21 cellular contexts compared by ENCODE assay signal in genomic region chr22:43148581-43148980, GRCh38. TPM values are rescaled to one million over a fixed set of nuclear protein-coding genes. Genes with fewer than 3 reads are reported as not detected.
DNase-seq lines count a peak whose midpoint lies in the region; ATAC-seq, FAIRE-seq and TF ChIP-seq lines count a peak whose summit lies in the region.
"Had no signal": no experiment of that assay in that cellular context is flagged by ENCODE, and none has a peak within 500 bp of the region (broad histone marks: within the 10 kb centered on the region; RNA-seq: fewer than 3 reads in every experiment).

No MANE protein-coding gene starts in this region.

- no peaks in the 10 kb centered on the region for H3K27me3 ChIP-seq in mammary epithelial cell (ENCODE audit: insufficient read depth, low read length)
- no peaks in the 10 kb centered on the region for H3K27me3 ChIP-seq in keratinocyte (ENCODE audit: control insufficient read depth, extremely low read depth, insufficient read depth, low read length)
- H3K27me3 ChIP-seq in upper lobe of left lung, result no peaks in the 10 kb centered on the region
- H3K27me3 ChIP-seq: stomach had no signal

- TF ChIP-seq CTCF in mammary epithelial cell (conservative IDR thresholded peaks at IDR 0.05 in 1 of 2, IDR thresholded peaks at IDR 0.05 in 1 of 2; ENCODE audit: extremely low read depth in 1 of 2, insufficient read depth in 1 of 2, low read depth in 1 of 2, low read length in 2 of 2), result no peak
- no peak for TF ChIP-seq CTCF in MCF 10A (IDR thresholded peaks at IDR 0.05; ENCODE audit: unreplicated experiment)
- TF ChIP-seq CTCF in RWPE1 (conservative IDR thresholded peaks at IDR 0.05; ENCODE audit: low read depth), result no peak
- no peak for TF ChIP-seq CTCF in keratinocyte (optimal IDR thresholded peaks at IDR 0.05 in 1 of 3, IDR thresholded peaks at IDR 0.05 in 1 of 3, conservative IDR thresholded peaks at IDR 0.05 in 1 of 3; ENCODE audit: extremely low read depth in 1 of 3, insufficient read depth in 2 of 3, low read length in 3 of 3)
- no peak for TF ChIP-seq CTCF in upper lobe of left lung (IDR thresholded peaks at IDR 0.05)
- TF ChIP-seq CTCF in mesothelial cell of epicardium (IDR thresholded peaks at IDR 0.05; ENCODE audit: unreplicated experiment), result no peak

- DNase-seq in mammary epithelial cell (peak; percentile 35), MCF 10A (ENCODE audit: unreplicated experiment) (no peak), RWPE1 (ENCODE audit: low spot score) (no peak), keratinocyte (ENCODE audit: low read depth, low spot score) (no peak), upper lobe of left lung (peak in 1 of 2 donors; percentile 44), mesothelial cell of epicardium (ENCODE audit: low spot score in 2 of 2, unreplicated experiment in 2 of 2) (no peak)
- no peak for DNase-seq in stimulated activated CD4-positive, alpha-beta T cell treated with anti-CD3 and anti-CD28 coated beads, Interleukin-12 subunit alpha, Interleukin-12 subunit beta, amount 100 ng/mL, for 4 hours
- DNase-seq: ACHN; activated naive CD4-positive, alpha-beta T cell; Calu3; effector CD8-positive, alpha-beta T cell; foreskin melanocyte; GOT3; NCI-H2029 treated with DMSO at 0.1 percent for 48 hours; NCI-H82; SHP77; stomach had no signal

- no peak for TF ChIP-seq POLR2A in upper lobe of left lung (IDR thresholded peaks at IDR 0.05)

- H3K79me2 ChIP-seq in mammary epithelial cell (ENCODE audit: insufficient read depth, low read length) (peaks cover 21% of the 10 kb centered on the region), keratinocyte (ENCODE audit: control insufficient read depth, insufficient read depth, low read length) (peaks cover 19% of the 10 kb centered on the region)

- WGBS in mammary epithelial cell (ENCODE audit: low coverage, missing lambda C conversion rate), result 58% methylated on average over 6 of the region's 6 CpGs
- 47 to 60% methylated on average over 4 to 6 of the region's 6 CpGs for WGBS in upper lobe of left lung, 2 donors

- peaks cover 14% of the 10 kb centered on the region for H3K36me3 Mint-ChIP-seq in MCF 10A (ENCODE audit: insufficient read depth, unreplicated experiment)
- no peaks in the 10 kb centered on the region for H3K36me3 Mint-ChIP-seq in mesothelial cell of epicardium
- H3K36me3 Mint-ChIP-seq: brain had no signal

- no peak overlapping the region for H3K4me2 ChIP-seq in mammary epithelial cell (ENCODE audit: insufficient read depth, low read depth, low read length)
- no peak overlapping the region for H3K4me2 ChIP-seq in keratinocyte (ENCODE audit: control insufficient read depth, extremely low read depth, insufficient read depth, low read depth, low read length)
- H3K4me2 ChIP-seq: smooth muscle cell had no signal

- H3K9ac ChIP-seq in mammary epithelial cell (ENCODE audit: insufficient read depth, low read length) (no peak overlapping the region), keratinocyte (ENCODE audit: control insufficient read depth, extremely low read depth, insufficient read depth, low read length) (no peak overlapping the region)

- BruUV-seq in mammary epithelial cell (replicated peaks; lab: Mats Ljungman, UMichigan), result no TSS peak
- no TSS peak for BruUV-seq in MCF 10A (replicated peaks; lab: Mats Ljungman, UMichigan)

- TF ChIP-seq EP300 in upper lobe of left lung (IDR thresholded peaks at IDR 0.05), result no peak

- no peak for FAIRE-seq in keratinocyte (lab: Jason Lieb, UNC)

- H3K9me1 ChIP-seq in keratinocyte (ENCODE audit: control insufficient read depth, extremely low read depth, insufficient read depth, low read length), result no peaks in the 10 kb centered on the region

- intact Hi-C loops in mammary epithelial cell (cut with micrococcal nuclease), result no loop called here
- intact Hi-C loops in MCF 10A (cut with micrococcal nuclease), result no loop called here

- POLR2A ChIA-PET in MCF 10A (lab: Yijun Ruan, JAX) (no interaction called here), RWPE1 (lab: Yijun Ruan, JAX; ENCODE audit: low non-redundant PET) (no interaction called here)

- H3K27ac Mint-ChIP-seq in MCF 10A (ENCODE audit: low read depth, unreplicated experiment), result no peak overlapping the region
- H3K27ac Mint-ChIP-seq in mesothelial cell of epicardium, result no peak overlapping the region
- H3K27ac Mint-ChIP-seq: brain had no signal

- H3K9me3 Mint-ChIP-seq in MCF 10A (ENCODE audit: unreplicated experiment), result no peaks in the 10 kb centered on the region
- no peaks in the 10 kb centered on the region for H3K9me3 Mint-ChIP-seq in mesothelial cell of epicardium
- H3K9me3 Mint-ChIP-seq: brain had no signal

- dilution Hi-C loops in mammary epithelial cell (cut with HindIII; ENCODE audit: low sequenced_read_pairs) (no loop called here), keratinocyte (cut with MboI; ENCODE audit: extremely low pct_ligation_motif_present, low sequenced_read_pairs) (no loop called here)

- H3K9me3 ChIP-seq in mammary epithelial cell (replicated peaks; ENCODE audit: insufficient read depth, low read length) (no peaks in the 10 kb centered on the region), keratinocyte (ENCODE audit: control insufficient read depth, low read depth, low read length) (no peaks in the 10 kb centered on the region), upper lobe of left lung (no peaks in the 10 kb centered on the region)
- H3K9me3 ChIP-seq: stomach had no signal

- H3K36me3 ChIP-seq in mammary epithelial cell (ENCODE audit: insufficient read depth, low read length), result no peaks in the 10 kb centered on the region
- H3K36me3 ChIP-seq in keratinocyte (ENCODE audit: control insufficient read depth in 2 of 2, extremely low read depth in 1 of 2, insufficient read depth in 2 of 2, low read length in 2 of 2), result no peaks in the 10 kb centered on the region
- no peaks in the 10 kb centered on the region for H3K36me3 ChIP-seq in upper lobe of left lung
- H3K36me3 ChIP-seq: stomach had no signal

- H3K4me3 Mint-ChIP-seq in MCF 10A (ENCODE audit: unreplicated experiment), result no peak overlapping the region
- no peak overlapping the region for H3K4me3 Mint-ChIP-seq in mesothelial cell of epicardium

- H3K27ac ChIP-seq in mammary epithelial cell (ENCODE audit: insufficient read depth, low read depth, low read length), result no peak overlapping the region
- peak overlapping the region; percentile 36 for H3K27ac ChIP-seq in RWPE1
- no peak overlapping the region for H3K27ac ChIP-seq in keratinocyte (ENCODE audit: control insufficient read depth, insufficient read depth, low read length)
- H3K27ac ChIP-seq in upper lobe of left lung, result peak overlapping the region; percentile 39 to 82 (median 49)

- no peak overlapping the region for H3K4me3 ChIP-seq in mammary epithelial cell (replicated peaks in 1 of 3; ENCODE audit: insufficient read depth in 1 of 3, low read depth in 2 of 3, low read length in 3 of 3)
- no peak overlapping the region for H3K4me3 ChIP-seq in keratinocyte (ENCODE audit: control insufficient read depth in 2 of 3, extremely low read depth in 1 of 3, insufficient read depth in 2 of 3, low read depth in 1 of 3, low read length in 3 of 3)
- H3K4me3 ChIP-seq in upper lobe of left lung, result no peak overlapping the region
- H3K4me3 ChIP-seq: smooth muscle cell, stomach had no signal

- peaks cover 10% of the 10 kb centered on the region for H3K4me1 Mint-ChIP-seq in MCF 10A (ENCODE audit: insufficient read depth, unreplicated experiment)
- H3K4me1 Mint-ChIP-seq in mesothelial cell of epicardium, result peaks cover 19% of the 10 kb centered on the region

- H4K20me1 ChIP-seq in mammary epithelial cell (ENCODE audit: insufficient read depth, low read length), result no peaks in the 10 kb centered on the region
- H4K20me1 ChIP-seq in keratinocyte (ENCODE audit: control insufficient read depth, extremely low read depth, insufficient read depth, low read length), result no peaks in the 10 kb centered on the region

- CTCF ChIA-PET in mammary epithelial cell (lab: Charles Lee; ENCODE audit: low non-redundant PET) (no interaction called here), MCF 10A (lab: Yijun Ruan, JAX) (interaction anchor here (0.5 to 0.6 kb wide), 2 partner anchors 194 to 392 kb away, joined by 3 to 4 read pairs; no protein-coding TSS in a partner anchor), RWPE1 (lab: Yijun Ruan, JAX) (no interaction called here)

- in situ Hi-C loops in mammary epithelial cell (cut with MboI; ENCODE audit: low sequenced_read_pairs in 2 of 2), result no loop called here

- peaks cover 17% of the 10 kb centered on the region for H3K4me1 ChIP-seq in mammary epithelial cell (ENCODE audit: insufficient read depth, low read length)
- peaks cover 5% of the 10 kb centered on the region for H3K4me1 ChIP-seq in keratinocyte (ENCODE audit: control insufficient read depth, extremely low read depth, insufficient read depth, low read length)
- peaks cover 7 to 29% (median 25%) of the 10 kb centered on the region in 4 donors for H3K4me1 ChIP-seq in upper lobe of left lung

- H3K27me3 Mint-ChIP-seq in MCF 10A (ENCODE audit: insufficient read depth, unreplicated experiment), result no peaks in the 10 kb centered on the region
- H3K27me3 Mint-ChIP-seq in mesothelial cell of epicardium (ENCODE audit: low read depth), result no peaks in the 10 kb centered on the region

- ATAC-seq in upper lobe of left lung (ENCODE audit: low FRiP score in 2 of 2) (no peak), HG02610 (IDR thresholded peaks at IDR 0.05; ENCODE audit: unreplicated experiment) (no peak)

- peak overlapping the region; percentile 78 for H2AFZ ChIP-seq in mammary epithelial cell (ENCODE audit: low read depth, low read length)
- peak overlapping the region; percentile 51 for H2AFZ ChIP-seq in keratinocyte (ENCODE audit: control insufficient read depth, low read length)

RNA-seq across cellular contexts. Expression of gene TSPO, which starts 2.8 kb away (rescaled TPM):
- total RNA-seq in mammary epithelial cell, result 100 to 1,000 TPM; 267 to 360 TPM
- 270 TPM for polyA plus RNA-seq in mammary epithelial cell
- 50.0 TPM for polyA minus RNA-seq in mammary epithelial cell
- 294 and 308 TPM in 2 replicates for total RNA-seq in MCF 10A (2022)
- 139 to 405 TPM (median 155 TPM) in 3 replicates for polyA plus RNA-seq in keratinocyte
- 30.9 TPM for polyA plus RNA-seq in keratinocyte (2011; ENCODE audit: low read depth)
- polyA plus RNA-seq in keratinocyte (2011; cell fraction: cytosol; rRNA removed), result 137 and 469 TPM in 2 replicates
- polyA plus RNA-seq in keratinocyte (2011; cell fraction: nucleus; rRNA removed), result 106 and 193 TPM in 2 replicates
- 172 and 342 TPM in 2 replicates for polyA plus RNA-seq in keratinocyte (2012; ENCODE audit: low replicate concordance)
- polyA minus RNA-seq in keratinocyte, result 38.9 to 73.0 TPM (median 41.2 TPM) in 3 replicates
- 432 TPM for polyA minus RNA-seq in keratinocyte (2011; cell fraction: cytosol; rRNA and poly(A)+ RNA removed)
- polyA minus RNA-seq in keratinocyte (2011; cell fraction: nucleus; rRNA and poly(A)+ RNA removed), result 74.4 and 89.7 TPM in 2 replicates
- 100 to 1,000 TPM; 127 to 426 (median 315) TPM for total RNA-seq in upper lobe of left lung
- total RNA-seq in mesothelial cell of epicardium, result 43.2 to 44.9 TPM (median 44.5 TPM) in 3 replicates

RNA-seq across cellular contexts. Expression of gene MCAT, which starts 5.4 kb away (rescaled TPM):
- total RNA-seq in mammary epithelial cell (10 to 100 TPM; 17.5 to 18.7 TPM), MCF 10A (2022) (17.6 and 18.8 TPM in 2 replicates), upper lobe of left lung (10 to 100 TPM; 15.6 to 34.4 (median 18.5) TPM), mesothelial cell of epicardium (17.4 to 18.1 TPM (median 17.6 TPM) in 3 replicates)
- polyA plus RNA-seq in mammary epithelial cell (19.9 TPM), keratinocyte (13.9 to 17.1 TPM (median 15.6 TPM) in 3 replicates)
- polyA minus RNA-seq in mammary epithelial cell (11.4 TPM), keratinocyte (7.4 to 8.9 TPM (median 8.4 TPM) in 3 replicates)
- 4.3 TPM for polyA plus RNA-seq in keratinocyte (2011; ENCODE audit: low read depth)
- polyA plus RNA-seq in keratinocyte (2011; cell fraction: cytosol; rRNA removed), result 11.1 and 18.2 TPM in 2 replicates
- polyA plus RNA-seq in keratinocyte (2011; cell fraction: nucleus; rRNA removed), result 10.0 and 12.8 TPM in 2 replicates
- polyA plus RNA-seq in keratinocyte (2012; ENCODE audit: low replicate concordance), result 12.3 and 16.4 TPM in 2 replicates
- 8.8 TPM for polyA minus RNA-seq in keratinocyte (2011; cell fraction: cytosol; rRNA and poly(A)+ RNA removed)
- 5.2 and 7.3 TPM in 2 replicates for polyA minus RNA-seq in keratinocyte (2011; cell fraction: nucleus; rRNA and poly(A)+ RNA removed)

RNA-seq across cellular contexts. Expression of gene BIK, which starts 38.0 kb away (rescaled TPM):
- total RNA-seq in mammary epithelial cell (1 to 10 TPM; 2.0 to 3.7 TPM), MCF 10A (2022) (7.3 and 10.0 TPM in 2 replicates), upper lobe of left lung (1 to 10 TPM in 4 of 6 donors, not detected in 2; 2.3 to 6.2 (median 2.7) TPM), mesothelial cell of epicardium (8.0 to 9.9 TPM (median 9.3 TPM) in 3 replicates)
- polyA plus RNA-seq in mammary epithelial cell (2.6 TPM), keratinocyte (2.9 to 4.6 TPM (median 4.4 TPM) in 3 replicates)
- polyA minus RNA-seq in mammary epithelial cell (4.9 TPM), keratinocyte (1.5 to 2.6 TPM (median 2.0 TPM) in 3 replicates)
- 4.3 TPM for polyA plus RNA-seq in keratinocyte (2011; ENCODE audit: low read depth)
- 4.2 and 6.5 TPM in 2 replicates for polyA plus RNA-seq in keratinocyte (2011; cell fraction: cytosol; rRNA removed)
- polyA plus RNA-seq in keratinocyte (2011; cell fraction: nucleus; rRNA removed), result 4.7 and 6.8 TPM in 2 replicates
- 6.0 and 7.7 TPM in 2 replicates for polyA plus RNA-seq in keratinocyte (2012; ENCODE audit: low replicate concordance)
- 7.3 TPM for polyA minus RNA-seq in keratinocyte (2011; cell fraction: cytosol; rRNA and poly(A)+ RNA removed)
- polyA minus RNA-seq in keratinocyte (2011; cell fraction: nucleus; rRNA and poly(A)+ RNA removed), result 1.2 and 1.8 TPM in 2 replicates
- total RNA-seq: osteocyte had no signal

RNA-seq across cellular contexts. Expression of gene TTLL12, which starts 38.4 kb away (rescaled TPM):
- total RNA-seq in mammary epithelial cell, result 10 to 100 TPM; 37.7 to 62.6 TPM
- 27.4 TPM for polyA plus RNA-seq in mammary epithelial cell
- polyA minus RNA-seq in mammary epithelial cell, result 73.9 TPM
- 40.9 and 61.0 TPM in 2 replicates for total RNA-seq in MCF 10A (2022)
- 22.1 to 30.4 TPM (median 28.0 TPM) in 3 replicates for polyA plus RNA-seq in keratinocyte
- polyA plus RNA-seq in keratinocyte (2011; ENCODE audit: low read depth), result 7.7 TPM
- 23.0 and 39.6 TPM in 2 replicates for polyA plus RNA-seq in keratinocyte (2011; cell fraction: cytosol; rRNA removed)
- 26.5 and 38.5 TPM in 2 replicates for polyA plus RNA-seq in keratinocyte (2011; cell fraction: nucleus; rRNA removed)
- polyA plus RNA-seq in keratinocyte (2012; ENCODE audit: low replicate concordance), result 30.2 and 46.8 TPM in 2 replicates
- polyA minus RNA-seq in keratinocyte, result 48.8 to 114 TPM (median 49.9 TPM) in 3 replicates
- polyA minus RNA-seq in keratinocyte (2011; cell fraction: cytosol; rRNA and poly(A)+ RNA removed), result 42.0 TPM
- polyA minus RNA-seq in keratinocyte (2011; cell fraction: nucleus; rRNA and poly(A)+ RNA removed), result 18.8 and 19.5 TPM in 2 replicates
- 10 to 100 TPM; 19.6 to 49.2 (median 25.0) TPM for total RNA-seq in upper lobe of left lung
- 41.3 to 43.5 TPM (median 42.7 TPM) in 3 replicates for total RNA-seq in mesothelial cell of epicardium

RNA-seq across cellular contexts. Expression of gene TTLL1, which starts 59.4 kb away (rescaled TPM):
- total RNA-seq in mammary epithelial cell (10 to 100 TPM in 1 of 2 donors, 1 to 10 TPM in 1; 3.6 to 12.0 TPM), MCF 10A (2022) (3.3 and 3.6 TPM in 2 replicates), upper lobe of left lung (1 to 10 TPM; 1.0 to 5.7 (median 4.8) TPM), mesothelial cell of epicardium (14.4 to 18.0 TPM (median 15.3 TPM) in 3 replicates)
- polyA plus RNA-seq in mammary epithelial cell (3.3 TPM), keratinocyte (3.5 to 6.0 TPM (median 3.9 TPM) in 3 replicates)
- polyA minus RNA-seq in mammary epithelial cell (5.2 TPM), keratinocyte (3.8 to 8.6 TPM (median 4.2 TPM) in 3 replicates)
- polyA plus RNA-seq in keratinocyte (2011; ENCODE audit: low read depth), result 4.1 TPM
- polyA plus RNA-seq in keratinocyte (2011; cell fraction: cytosol; rRNA removed), result 6.3 and 7.2 TPM in 2 replicates
- polyA plus RNA-seq in keratinocyte (2011; cell fraction: nucleus; rRNA removed), result 5.5 and 5.6 TPM in 2 replicates
- 2.8 and 7.4 TPM in 2 replicates for polyA plus RNA-seq in keratinocyte (2012; ENCODE audit: low replicate concordance)
- 2.3 TPM for polyA minus RNA-seq in keratinocyte (2011; cell fraction: cytosol; rRNA and poly(A)+ RNA removed)
- polyA minus RNA-seq in keratinocyte (2011; cell fraction: nucleus; rRNA and poly(A)+ RNA removed), result 1.7 and 2.2 TPM in 2 replicates

Comparison
In these comparisons a context has a peak if more than half of its experiments do, and no peak if none do; other contexts are left out.
1. H3K27ac ChIP-seq: peak in RWPE1 (single experiment) and upper lobe of left lung (4 of 4); none in mammary epithelial cell (single experiment) and keratinocyte (single experiment).